18 cellular contexts compared by ENCODE assay signal in genomic region chr19:3342246-3342645, GRCh38.
"Had no signal": no experiment of that assay in that cellular context is flagged by ENCODE, and none has a peak within 500 bp of the region (broad histone marks: within the 10 kb centered on the region; RNA-seq: fewer than 3 reads in every experiment).

No MANE protein-coding gene starts in this region.

- H2AFZ ChIP-seq: hepatocyte, neural progenitor cell had no signal

- H3K36me3 ChIP-seq: left lung, neural progenitor cell had no signal

- H3K4me3 ChIP-seq: body of pancreas, hepatocyte, left lung, lung, neural progenitor cell had no signal

- H3K27ac ChIP-seq: hepatocyte, neural progenitor cell had no signal

- H3K9ac ChIP-seq: neural progenitor cell had no signal

- H3K4me2 ChIP-seq: hepatocyte, neural progenitor cell had no signal

- H3K9me3 ChIP-seq: body of pancreas, left lung had no signal

- H3K27me3 ChIP-seq: body of pancreas, hepatocyte, left lung had no signal

- H3K4me1 ChIP-seq: neural progenitor cell had no signal

- DNase-seq: activated CD4-positive, alpha-beta T cell treated with anti-CD3 and anti-CD28 coated beads for 4 hours; activated CD4-positive, alpha-beta T cell treated with anti-CD3 and anti-CD28 coated beads, Interleukin-2, amount 50 U/mL, for 48 hours; activated CD4-positive, CD25-positive, alpha-beta regulatory T cell; activated CD8-positive, alpha-beta memory T cell treated with anti-CD3 and anti-CD28 coated beads, Interleukin-2, amount 50 U/mL, for 48 hours; activated naive CD4-positive, alpha-beta T cell; activated T-cell treated with anti-CD3 and anti-CD28 coated beads, Interleukin-2, amount 50 U/mL, for 4 hours; body of pancreas; effector CD4-positive, alpha-beta T cell; foreskin melanocyte; glutamatergic neuron; immature natural killer cell; left lung; naive thymus-derived CD8-positive, alpha-beta T cell; stimulated activated CD4-positive, alpha-beta T cell treated with anti-CD3 and anti-CD28 coated beads, Interleukin-4, amount 100 ng/mL, for 24 hours; stimulated activated naive CD4-positive, alpha-beta T cell treated with Interleukin-2 at 50 U/mL for 16 hours had no signal

- ATAC-seq: activated T-cell treated with anti-CD3 and anti-CD28 coated beads, Interleukin-2, amount 50 U/mL, for 4 hours; body of pancreas; left lung; naive thymus-derived CD8-positive, alpha-beta T cell had no signal
